In genomic region chr2:158995677-158996049, GRCh38 we compare ENCODE assay signal across 1 cellular context.
TF ChIP-seq lines count a peak whose summit lies in the region.

No MANE protein-coding gene starts in this region.

TF ChIP-seq in GM23338, 12 proteins besides CTCF, POLR2A, EP300 and RAD21 (continued from another document):
- no peak for TF ChIP-seq ZNF462 (CRISPR knock-in tag; IDR thresholded peaks at IDR 0.05)
- TF ChIP-seq, protein P1, sequence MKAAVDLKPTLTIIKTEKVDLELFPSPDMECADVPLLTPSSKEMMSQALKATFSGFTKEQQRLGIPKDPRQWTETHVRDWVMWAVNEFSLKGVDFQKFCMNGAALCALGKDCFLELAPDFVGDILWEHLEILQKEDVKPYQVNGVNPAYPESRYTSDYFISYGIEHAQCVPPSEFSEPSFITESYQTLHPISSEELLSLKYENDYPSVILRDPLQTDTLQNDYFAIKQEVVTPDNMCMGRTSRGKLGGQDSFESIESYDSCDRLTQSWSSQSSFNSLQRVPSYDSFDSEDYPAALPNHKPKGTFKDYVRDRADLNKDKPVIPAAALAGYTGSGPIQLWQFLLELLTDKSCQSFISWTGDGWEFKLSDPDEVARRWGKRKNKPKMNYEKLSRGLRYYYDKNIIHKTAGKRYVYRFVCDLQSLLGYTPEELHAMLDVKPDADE (IDR thresholded peaks at IDR 0.05), result no peak
- no peak for TF ChIP-seq ZNF331 (CRISPR knock-in tag; IDR thresholded peaks at IDR 0.05; ENCODE audit: low read depth)
- TF ChIP-seq JUNB (IDR thresholded peaks at IDR 0.05; ENCODE audit: unreplicated experiment), result no peak
- TF ChIP-seq EZH2phosphoT487 (IDR thresholded peaks at IDR 0.05; ENCODE audit: unreplicated experiment), result no peak
- no peak for TF ChIP-seq REST (IDR thresholded peaks at IDR 0.05; ENCODE audit: unreplicated experiment)
- no peak for TF ChIP-seq EZH2 (IDR thresholded peaks at IDR 0.05; ENCODE audit: low read depth, unreplicated experiment)
- TF ChIP-seq ZNF114 (CRISPR knock-in tag; IDR thresholded peaks at IDR 0.05), result no peak
TF ChIP-seq in GM23338: peak in this region for 0.
